In the genomic region with DNA sequence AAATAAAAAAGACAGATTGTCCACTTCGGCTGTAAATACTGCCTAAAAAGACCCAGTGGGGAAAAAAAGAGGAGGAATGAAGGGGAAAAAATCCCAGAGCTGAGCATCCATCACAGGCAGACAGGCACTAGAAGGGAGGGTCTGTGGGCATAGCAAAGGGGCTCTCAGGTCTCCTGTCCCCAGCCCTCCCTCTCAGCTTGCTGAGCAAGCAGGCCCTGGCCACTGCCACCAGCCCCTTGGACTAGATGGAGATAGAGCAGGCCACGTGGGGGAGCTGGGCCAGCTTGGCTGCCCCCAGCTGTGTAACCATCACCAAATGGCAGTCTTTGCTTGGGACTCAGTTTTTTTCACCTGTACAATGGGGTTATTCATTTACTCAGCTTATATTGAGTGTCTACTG, we compare ENCODE assay signal across 15 cellular contexts.
A peak's percentile ranks its signal among the peaks of the same experiment; 100 is the strongest.
DNase-seq lines count a peak whose midpoint lies in the region; ATAC-seq and TF ChIP-seq lines count a peak whose summit lies in the region.
"Had no signal": no experiment of that assay in that cellular context is flagged by ENCODE, and none has a peak within 500 bp of the region (broad histone marks: within the 10 kb centered on the region; RNA-seq: fewer than 3 reads in every experiment).

No MANE protein-coding gene starts in this region.

- POLR2A ChIA-PET in RWPE1 (lab: Yijun Ruan, JAX; ENCODE audit: low non-redundant PET) = no interaction called here

- H3K4me3 ChIP-seq in lung = no peak overlapping the region
- H3K4me3 ChIP-seq: A549 had no signal

- H3K27ac Mint-ChIP-seq in stimulated activated effector memory CD8-positive, alpha-beta T cell treated with anti-CD3 and anti-CD28 coated beads, Interleukin-12 subunit alpha, Interleukin-12 subunit beta, amount 100 ng/mL, for 72 hours = peak overlapping the region; percentile 29
- H3K27ac Mint-ChIP-seq: CD14-positive monocyte had no signal

- DNase-seq in G401 (ENCODE audit: low spot score) (peak; percentile 26), RWPE1 (ENCODE audit: low spot score) (no peak), lung (ENCODE audit: low spot score) (no peak), cerebellar cortex (ENCODE audit: low spot score) (no peak), NCI-H1417 treated with DMSO at 0.1 percent for 48 hours (lab: John Stamatoyannopoulos, UW) (no peak)
- no peak for DNase-seq in stimulated activated effector memory CD8-positive, alpha-beta T cell treated with anti-CD3 and anti-CD28 coated beads, Interleukin-12 subunit alpha, Interleukin-12 subunit beta, amount 100 ng/mL, for 72 hours (ENCODE audit: low spot score in 2 of 2)
- DNase-seq: BE2C; Caco-2; CD8-positive, alpha-beta memory T cell; DMS53; HCEC 1CT had no signal

- TF ChIP-seq CTCF in RWPE1 (conservative IDR thresholded peaks at IDR 0.05; ENCODE audit: low read depth) = no peak
- TF ChIP-seq CTCF in lung (IDR thresholded peaks at IDR 0.05; ENCODE audit: control extremely low read depth, extremely low read depth) = no peak

- H3K9me3 Mint-ChIP-seq in stimulated activated effector memory CD8-positive, alpha-beta T cell treated with anti-CD3 and anti-CD28 coated beads, Interleukin-12 subunit alpha, Interleukin-12 subunit beta, amount 100 ng/mL, for 72 hours = no peaks in the 10 kb centered on the region
- H3K9me3 Mint-ChIP-seq: CD14-positive monocyte; CD8-positive, alpha-beta memory T cell had no signal

- H3K9me3 ChIP-seq in lung (ENCODE audit: control insufficient read depth in 2 of 2, insufficient read depth in 1 of 2, low read length in 1 of 2) = no peaks in the 10 kb centered on the region
- H3K9me3 ChIP-seq: A549, BE2C, Caco-2 had no signal

- peak overlapping the region; percentile 92; the same call in 1 of the 2 replicates for H3K27ac ChIP-seq in RWPE1
- H3K27ac ChIP-seq in lung (ENCODE audit: low read depth in 1 of 2, low read length in 1 of 2) = no peak overlapping the region
- H3K27ac ChIP-seq: A549, HL-60 had no signal

- no peaks in the 10 kb centered on the region for H3K27me3 ChIP-seq in lung (ENCODE audit: control insufficient read depth, insufficient read depth)
- H3K27me3 ChIP-seq: BE2C had no signal

- ATAC-seq in lung (ENCODE audit: insufficient read depth, low FRiP score) (peak; percentile 19), HG03457 (IDR thresholded peaks at IDR 0.05; ENCODE audit: unreplicated experiment) (no peak)
- ATAC-seq in stimulated activated effector memory CD8-positive, alpha-beta T cell treated with anti-CD3 and anti-CD28 coated beads, Interleukin-12 subunit alpha, Interleukin-12 subunit beta, amount 100 ng/mL, for 72 hours = no peak
- ATAC-seq: A549 had no signal

- CTCF ChIA-PET in RWPE1 (lab: Yijun Ruan, JAX) = interaction anchor here (0.9 kb wide), 1 partner anchor 26 kb away, joined by 6 read pairs; no protein-coding TSS in a partner anchor

- H3K4me1 ChIP-seq in lung (ENCODE audit: control insufficient read depth in 2 of 2, insufficient read depth in 2 of 2, low read length in 2 of 2) = no peaks in the 10 kb centered on the region
- H3K4me1 ChIP-seq: A549, Caco-2 had no signal

- in situ Hi-C loops in G401 (cut with HindIII; ENCODE audit: low sequenced_read_pairs) = no loop called here

- no peaks in the 10 kb centered on the region for H3K36me3 ChIP-seq in lung (ENCODE audit: control insufficient read depth in 2 of 2, insufficient read depth in 2 of 2, low read length in 2 of 2)
- H3K36me3 ChIP-seq: BE2C had no signal

- H3K36me3 Mint-ChIP-seq in stimulated activated effector memory CD8-positive, alpha-beta T cell treated with anti-CD3 and anti-CD28 coated beads, Interleukin-12 subunit alpha, Interleukin-12 subunit beta, amount 100 ng/mL, for 72 hours = no peaks in the 10 kb centered on the region
- H3K36me3 Mint-ChIP-seq: CD14-positive monocyte; CD8-positive, alpha-beta memory T cell had no signal

- H3K4me3 Mint-ChIP-seq in stimulated activated effector memory CD8-positive, alpha-beta T cell treated with anti-CD3 and anti-CD28 coated beads, Interleukin-12 subunit alpha, Interleukin-12 subunit beta, amount 100 ng/mL, for 72 hours = no peak overlapping the region
- H3K4me3 Mint-ChIP-seq: CD8-positive, alpha-beta memory T cell had no signal

- 65 to 86% methylated on average over 2 of the region's 2 CpGs for WGBS in lung, 2 donors

- H3K4me1 Mint-ChIP-seq in stimulated activated effector memory CD8-positive, alpha-beta T cell treated with anti-CD3 and anti-CD28 coated beads, Interleukin-12 subunit alpha, Interleukin-12 subunit beta, amount 100 ng/mL, for 72 hours = no peaks in the 10 kb centered on the region
- H3K4me1 Mint-ChIP-seq: CD8-positive, alpha-beta memory T cell had no signal
